ENCODE assay signal across 8 cellular contexts in the genomic region with DNA sequence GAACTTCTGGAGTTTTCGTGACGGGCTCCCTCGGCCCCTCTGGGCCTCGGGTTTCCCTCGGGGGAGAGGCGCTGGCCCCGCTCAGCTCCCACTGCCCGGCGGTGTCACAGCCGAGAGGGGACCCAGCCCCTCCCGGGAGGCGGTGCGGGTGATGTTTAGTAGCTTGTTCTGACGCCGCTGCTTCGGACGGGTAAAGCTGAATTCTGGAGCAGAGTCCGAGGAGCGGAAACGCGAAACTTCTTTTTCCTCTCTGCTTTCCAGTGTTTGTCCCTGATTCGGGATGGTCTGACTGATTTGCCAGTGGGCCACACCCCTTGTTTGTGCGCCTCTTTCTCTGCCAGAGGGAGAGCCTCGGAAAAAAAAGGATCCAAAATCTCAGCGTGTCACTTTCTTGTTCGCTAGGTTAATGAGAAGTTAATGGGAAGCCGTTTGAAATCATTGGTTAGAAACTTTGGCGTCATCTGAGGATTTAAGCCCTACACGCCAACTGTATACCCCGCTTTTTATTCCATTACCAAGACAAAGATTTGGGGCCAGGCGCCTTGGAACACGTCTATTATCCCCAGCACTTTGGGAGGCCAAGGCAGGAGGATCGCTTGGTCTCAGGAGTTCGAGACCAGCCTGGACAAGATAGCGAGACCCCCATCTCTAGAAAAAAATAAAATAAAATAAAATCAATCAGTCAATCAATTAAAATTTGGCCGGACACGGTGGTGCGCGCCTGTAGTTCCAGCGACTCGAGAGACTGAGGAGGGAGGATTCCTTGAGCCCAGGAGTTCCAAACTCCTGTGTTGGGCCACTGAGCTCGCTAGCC. TPM values are rescaled to one million over a fixed set of nuclear protein-coding genes. Genes with fewer than 3 reads are reported as not detected.
DNase-seq lines count a peak whose midpoint lies in the region; ATAC-seq, FAIRE-seq and TF ChIP-seq lines count a peak whose summit lies in the region.

No MANE protein-coding gene starts in this region.

- TF ChIP-seq EP300 in HepG2 (IDR thresholded peaks at IDR 0.05; ENCODE audit: low read depth in 2 of 2, low read length in 2 of 2) (no peak), HepG2 (CRISPR knock-in tag; IDR thresholded peaks at IDR 0.05; ENCODE audit: borderline replicate concordance) (no peak)

- TF ChIP-seq POLR2A in HepG2 (IDR thresholded peaks at IDR 0.05; ENCODE audit: insufficient read depth in 1 of 2, low read depth in 2 of 2, low read length in 2 of 2), result no peak; a peak in 1 of 4 replicates

- H3K4me2 ChIP-seq in HepG2 (ENCODE audit: low read depth, low read length), result peak overlapping the region; percentile 75

- POLR2A ChIA-PET in HepG2 (lab: Yijun Ruan, JAX), result interaction anchor here (1.5 to 1.8 kb wide), 3 partner anchors 14 to 896 kb away, joined by 3 to 12 read pairs (median 4); partner anchors contain the start of gene RHNO1

- H3K27ac ChIP-seq in HepG2 (ENCODE audit: extremely low read length, insufficient read depth, low read length), result peak overlapping the region; percentile 78

- H3K4me3 ChIP-seq in HepG2 (replicated peaks in 1 of 3; ENCODE audit: insufficient read depth in 1 of 3, low read depth in 2 of 3, low read length in 3 of 3), result peak overlapping the region; percentile 81 to 87 (median 82)

- TF ChIP-seq CTCF in HepG2 (CRISPR knock-in tag; IDR thresholded peaks at IDR 0.05) (no peak), GM13977 (IDR thresholded peaks at IDR 0.05; ENCODE audit: extremely low read depth, insufficient read depth, missing control alignments) (no peak)

- peak overlapping the region; percentile 93 for H3K4me3 Mint-ChIP-seq in T-helper 2 cell treated with Interferon-gamma antibody and Interleukin-4, amounts not matched to agents 5 μg/mL and 100 μg/mL, for 36 hours
- peak overlapping the region; percentile 83 for H3K4me3 Mint-ChIP-seq in stimulated activated memory B cell treated with anti-CD40 and anti-IgM and Interleukin-4, amounts not matched to agents 10 μg/mL and 1 μg/mL and 100 μg/mL, for 72 hours

- peaks cover 21% of the 10 kb centered on the region for H3K36me3 Mint-ChIP-seq in T-helper 2 cell treated with Interferon-gamma antibody and Interleukin-4, amounts not matched to agents 5 μg/mL and 100 μg/mL, for 36 hours (ENCODE audit: low read depth)
- H3K36me3 Mint-ChIP-seq in stimulated activated memory B cell treated with anti-CD40 and anti-IgM and Interleukin-4, amounts not matched to agents 10 μg/mL and 1 μg/mL and 100 μg/mL, for 72 hours, result no peaks in the 10 kb centered on the region

- no peaks in the 10 kb centered on the region for H3K9me3 ChIP-seq in HepG2 (ENCODE audit: low read length)

- FAIRE-seq in HepG2 (lab: Jason Lieb, UNC), result peak; percentile 56

- BruUV-seq in HepG2 (replicated peaks; lab: Mats Ljungman, UMichigan), result TSS peak; percentile 49

- peaks cover 25% of the 10 kb centered on the region for H3K79me2 ChIP-seq in HepG2 (ENCODE audit: insufficient read depth, low read length)

- CTCF ChIA-PET in HepG2 (lab: Yijun Ruan, JAX; ENCODE audit: low intra/inter-chr PET ratio, low total read pairs), result no interaction called here

- peaks cover 18% of the 10 kb centered on the region for H3K4me1 Mint-ChIP-seq in T-helper 2 cell treated with Interferon-gamma antibody and Interleukin-4, amounts not matched to agents 5 μg/mL and 100 μg/mL, for 36 hours (ENCODE audit: low read depth)
- H3K4me1 Mint-ChIP-seq in stimulated activated memory B cell treated with anti-CD40 and anti-IgM and Interleukin-4, amounts not matched to agents 10 μg/mL and 1 μg/mL and 100 μg/mL, for 72 hours, result peaks cover 17% of the 10 kb centered on the region

- in situ Hi-C loops in HepG2 (cut with HindIII; ENCODE audit: extremely low pct_ligation_motif_present, low pct_unique_long_range_greater_than_20kb) (no loop called here), GM13977 (cut with MboI; ENCODE audit: low pct_unique_long_range_greater_than_20kb, low sequenced_read_pairs, unreplicated experiment) (loop anchor here (25.0 kb wide), 1 partner anchor 146 kb away; no protein-coding TSS in a partner anchor)

- H4K20me1 ChIP-seq in HepG2 (ENCODE audit: insufficient read depth, low read length), result no peaks in the 10 kb centered on the region

- TF ChIP-seq RAD21 in HepG2 (CRISPR knock-in tag; IDR thresholded peaks at IDR 0.05), result no peak

- peaks cover 0 to 7% of the 10 kb centered on the region in 2 experiments; a peak in 1 of 5 replicates for H3K36me3 ChIP-seq in HepG2 (replicated peaks in 1 of 2; ENCODE audit: control insufficient read depth in 1 of 2, insufficient read depth in 2 of 2, low read length in 2 of 2)

- DNase-seq in AG20443 (ENCODE audit: low spot score) (peak; percentile 55), HS-5 (ENCODE audit: low read depth) (peak; percentile 45), dermis blood vessel endothelial cell (peak; percentile 67), HepG2 (ENCODE audit: low spot score) (peak; percentile 35), GM13977 (ENCODE audit: low spot score) (no peak)
- peak; percentile 6 for DNase-seq in T-helper 2 cell treated with Interferon-gamma antibody and Interleukin-4, amounts not matched to agents 5 μg/mL and 100 μg/mL, for 36 hours (ENCODE audit: low spot score)

- no peak overlapping the region for H3K27ac Mint-ChIP-seq in T-helper 2 cell treated with Interferon-gamma antibody and Interleukin-4, amounts not matched to agents 5 μg/mL and 100 μg/mL, for 36 hours
- H3K27ac Mint-ChIP-seq in stimulated activated memory B cell treated with anti-CD40 and anti-IgM and Interleukin-4, amounts not matched to agents 10 μg/mL and 1 μg/mL and 100 μg/mL, for 72 hours, result peak overlapping the region; percentile 84

- no peak overlapping the region for H2AFZ ChIP-seq in HepG2 (ENCODE audit: low read length)

- H3K9ac ChIP-seq in HepG2 (ENCODE audit: insufficient read depth, low read depth, low read length), result peak overlapping the region; percentile 86

- H3K4me1 ChIP-seq in HepG2 (ENCODE audit: insufficient read depth, low read length), result peaks cover 60% of the 10 kb centered on the region

- no peaks in the 10 kb centered on the region for H3K27me3 ChIP-seq in HepG2 (ENCODE audit: control insufficient read depth in 1 of 2, insufficient read depth in 2 of 2, low read length in 2 of 2)

- 27% methylated on average over 21 of the region's 42 CpGs for WGBS in HepG2 (ENCODE audit: low lambda C conversion rate)

- H3K27me3 Mint-ChIP-seq in T-helper 2 cell treated with Interferon-gamma antibody and Interleukin-4, amounts not matched to agents 5 μg/mL and 100 μg/mL, for 36 hours (ENCODE audit: low read depth), result peaks cover 4% of the 10 kb centered on the region
- H3K27me3 Mint-ChIP-seq in stimulated activated memory B cell treated with anti-CD40 and anti-IgM and Interleukin-4, amounts not matched to agents 10 μg/mL and 1 μg/mL and 100 μg/mL, for 72 hours, result no peaks in the 10 kb centered on the region

- intact Hi-C loops in HepG2 (cut with micrococcal nuclease; ENCODE audit: unreplicated experiment), result loop anchor here (5.0 kb wide), 1 partner anchor 71 kb away; no protein-coding TSS in a partner anchor

- ATAC-seq in GM19328 (IDR thresholded peaks at IDR 0.05; ENCODE audit: unreplicated experiment), result peak; percentile 5
- ATAC-seq in HepG2, result peak; percentile 65
- ATAC-seq in stimulated activated memory B cell treated with anti-CD40 and anti-IgM and Interleukin-4, amounts not matched to agents 10 μg/mL and 1 μg/mL and 100 μg/mL, for 72 hours, result peak; percentile 42

- H3K9me3 Mint-ChIP-seq in T-helper 2 cell treated with Interferon-gamma antibody and Interleukin-4, amounts not matched to agents 5 μg/mL and 100 μg/mL, for 36 hours, result no peaks in the 10 kb centered on the region
- no peaks in the 10 kb centered on the region for H3K9me3 Mint-ChIP-seq in stimulated activated memory B cell treated with anti-CD40 and anti-IgM and Interleukin-4, amounts not matched to agents 10 μg/mL and 1 μg/mL and 100 μg/mL, for 72 hours

RNA-seq across cellular contexts. Expression of gene TULP3, which starts 0.8 kb away (rescaled TPM):
- total RNA-seq in dermis blood vessel endothelial cell (18.4 and 24.0 TPM in 2 replicates), HepG2 (2016; rRNA removed; fragmentation: Illumina TruSeq; extraction: Trizol) (11.2 and 11.8 TPM in 2 replicates)
- total RNA-seq in HepG2 (2016; cell fraction: cytosol; rRNA removed; fragmentation: Illumina TruSeq; extraction: Trizol; ENCODE audit: low read depth), result 2.7 and 3.0 TPM in 2 replicates
- 10.0 and 12.0 TPM in 2 replicates for total RNA-seq in HepG2 (2016; cell fraction: insoluble cytoplasmic fraction; rRNA removed; fragmentation: Illumina TruSeq; extraction: Trizol)
- 6.8 and 7.0 TPM in 2 replicates for total RNA-seq in HepG2 (2016; cell fraction: membrane; rRNA removed; fragmentation: Illumina TruSeq; extraction: Trizol)
- 6.3 and 7.5 TPM in 2 replicates for total RNA-seq in HepG2 (2016; cell fraction: nucleus; rRNA removed; fragmentation: Illumina TruSeq; extraction: Trizol)
- polyA plus RNA-seq in HepG2 (2011; rRNA removed), result 10.7 and 13.2 TPM in 2 replicates
- 8.1 and 8.2 TPM in 2 replicates for polyA plus RNA-seq in HepG2 (2011; cell fraction: cytosol; rRNA removed)
- polyA plus RNA-seq in HepG2 (2011; cell fraction: nucleus; rRNA removed), result 12.8 and 13.4 TPM in 2 replicates
- 7.2 and 8.1 TPM in 2 replicates for polyA plus RNA-seq in HepG2 (2012)
- polyA plus RNA-seq in HepG2 (2016; cell fraction: cytosol; fragmentation: Illumina TruSeq; extraction: Trizol; ENCODE audit: low read depth), result 1.6 and 2.0 TPM in 2 replicates
- polyA plus RNA-seq in HepG2 (2016; cell fraction: insoluble cytoplasmic fraction; fragmentation: Illumina TruSeq; extraction: Trizol; ENCODE audit: low read depth), result 11.0 and 19.3 TPM in 2 replicates
- 5.8 and 6.9 TPM in 2 replicates for polyA plus RNA-seq in HepG2 (2016; cell fraction: membrane; fragmentation: Illumina TruSeq; extraction: Trizol; ENCODE audit: low read depth)
- polyA plus RNA-seq in HepG2 (2016; cell fraction: nucleus; fragmentation: Illumina TruSeq; extraction: Trizol; ENCODE audit: insufficient read depth, low read depth), result 22.8 and 24.8 TPM in 2 replicates
- polyA minus RNA-seq in HepG2 (2011; rRNA and poly(A)+ RNA removed; ENCODE audit: low replicate concordance), result 15.0 and 20.9 TPM in 2 replicates
- polyA minus RNA-seq in HepG2 (2011; cell fraction: cytosol; rRNA and poly(A)+ RNA removed), result 5.6 and 6.9 TPM in 2 replicates
- 5.6 and 6.1 TPM in 2 replicates for polyA minus RNA-seq in HepG2 (2011; cell fraction: nucleus; rRNA and poly(A)+ RNA removed)

RNA-seq across cellular contexts. Expression of gene RHNO1, which starts 14.4 kb away (rescaled TPM):
- total RNA-seq in dermis blood vessel endothelial cell, result 23.3 and 25.8 TPM in 2 replicates
- 27.2 and 30.4 TPM in 2 replicates for total RNA-seq in HepG2 (2016; rRNA removed; fragmentation: Illumina TruSeq; extraction: Trizol)
- total RNA-seq in HepG2 (2016; cell fraction: cytosol; rRNA removed; fragmentation: Illumina TruSeq; extraction: Trizol; ENCODE audit: low read depth), result 21.1 and 34.2 TPM in 2 replicates
- 25.6 and 27.8 TPM in 2 replicates for total RNA-seq in HepG2 (2016; cell fraction: insoluble cytoplasmic fraction; rRNA removed; fragmentation: Illumina TruSeq; extraction: Trizol)
- total RNA-seq in HepG2 (2016; cell fraction: membrane; rRNA removed; fragmentation: Illumina TruSeq; extraction: Trizol), result 46.0 and 68.5 TPM in 2 replicates
- total RNA-seq in HepG2 (2016; cell fraction: nucleus; rRNA removed; fragmentation: Illumina TruSeq; extraction: Trizol), result 11.0 and 12.2 TPM in 2 replicates
- 37.4 and 49.6 TPM in 2 replicates for polyA plus RNA-seq in HepG2 (2011; rRNA removed)
- polyA plus RNA-seq in HepG2 (2011; cell fraction: cytosol; rRNA removed), result 24.5 and 28.5 TPM in 2 replicates
- polyA plus RNA-seq in HepG2 (2011; cell fraction: nucleus; rRNA removed), result 5.2 and 7.5 TPM in 2 replicates
- 12.7 and 23.0 TPM in 2 replicates for polyA plus RNA-seq in HepG2 (2012)
- 31.9 and 64.1 TPM in 2 replicates for polyA plus RNA-seq in HepG2 (2016; cell fraction: cytosol; fragmentation: Illumina TruSeq; extraction: Trizol; ENCODE audit: low read depth)
- 61.5 and 67.1 TPM in 2 replicates for polyA plus RNA-seq in HepG2 (2016; cell fraction: insoluble cytoplasmic fraction; fragmentation: Illumina TruSeq; extraction: Trizol; ENCODE audit: low read depth)
- polyA plus RNA-seq in HepG2 (2016; cell fraction: membrane; fragmentation: Illumina TruSeq; extraction: Trizol; ENCODE audit: low read depth), result 69.7 and 97.7 TPM in 2 replicates
- 22.6 and 24.4 TPM in 2 replicates for polyA plus RNA-seq in HepG2 (2016; cell fraction: nucleus; fragmentation: Illumina TruSeq; extraction: Trizol; ENCODE audit: insufficient read depth, low read depth)
- polyA minus RNA-seq in HepG2 (2011; rRNA and poly(A)+ RNA removed; ENCODE audit: low replicate concordance), result 20.8 and 79.2 TPM in 2 replicates
- polyA minus RNA-seq in HepG2 (2011; cell fraction: cytosol; rRNA and poly(A)+ RNA removed), result 18.6 and 19.5 TPM in 2 replicates
- polyA minus RNA-seq in HepG2 (2011; cell fraction: nucleus; rRNA and poly(A)+ RNA removed), result 5.0 and 7.2 TPM in 2 replicates

RNA-seq across cellular contexts. Expression of gene FOXM1, which starts 14.5 kb away (rescaled TPM):
- total RNA-seq in dermis blood vessel endothelial cell (4.1 and 32.9 TPM in 2 replicates), HepG2 (2016; rRNA removed; fragmentation: Illumina TruSeq; extraction: Trizol) (25.9 and 28.6 TPM in 2 replicates)
- 25.4 and 25.7 TPM in 2 replicates for total RNA-seq in HepG2 (2016; cell fraction: cytosol; rRNA removed; fragmentation: Illumina TruSeq; extraction: Trizol; ENCODE audit: low read depth)
- 22.5 and 24.1 TPM in 2 replicates for total RNA-seq in HepG2 (2016; cell fraction: insoluble cytoplasmic fraction; rRNA removed; fragmentation: Illumina TruSeq; extraction: Trizol)
- 75.7 and 77.8 TPM in 2 replicates for total RNA-seq in HepG2 (2016; cell fraction: membrane; rRNA removed; fragmentation: Illumina TruSeq; extraction: Trizol)
- total RNA-seq in HepG2 (2016; cell fraction: nucleus; rRNA removed; fragmentation: Illumina TruSeq; extraction: Trizol), result 21.2 and 26.7 TPM in 2 replicates
- polyA plus RNA-seq in HepG2 (2011; rRNA removed), result 13.0 and 17.1 TPM in 2 replicates
- polyA plus RNA-seq in HepG2 (2011; cell fraction: cytosol; rRNA removed), result 10.5 and 13.6 TPM in 2 replicates
- polyA plus RNA-seq in HepG2 (2011; cell fraction: nucleus; rRNA removed), result 19.0 and 26.5 TPM in 2 replicates
- 12.5 and 25.0 TPM in 2 replicates for polyA plus RNA-seq in HepG2 (2012)
- 77.1 and 77.7 TPM in 2 replicates for polyA plus RNA-seq in HepG2 (2016; cell fraction: cytosol; fragmentation: Illumina TruSeq; extraction: Trizol; ENCODE audit: low read depth)
- 47.3 and 73.5 TPM in 2 replicates for polyA plus RNA-seq in HepG2 (2016; cell fraction: insoluble cytoplasmic fraction; fragmentation: Illumina TruSeq; extraction: Trizol; ENCODE audit: low read depth)
- 163 and 181 TPM in 2 replicates for polyA plus RNA-seq in HepG2 (2016; cell fraction: membrane; fragmentation: Illumina TruSeq; extraction: Trizol; ENCODE audit: low read depth)
- polyA plus RNA-seq in HepG2 (2016; cell fraction: nucleus; fragmentation: Illumina TruSeq; extraction: Trizol; ENCODE audit: insufficient read depth, low read depth), result 78.8 and 80.9 TPM in 2 replicates
- 19.2 and 106 TPM in 2 replicates for polyA minus RNA-seq in HepG2 (2011; rRNA and poly(A)+ RNA removed; ENCODE audit: low replicate concordance)
- polyA minus RNA-seq in HepG2 (2011; cell fraction: cytosol; rRNA and poly(A)+ RNA removed), result 12.0 and 16.2 TPM in 2 replicates
- polyA minus RNA-seq in HepG2 (2011; cell fraction: nucleus; rRNA and poly(A)+ RNA removed), result 11.6 and 12.9 TPM in 2 replicates

RNA-seq across cellular contexts. Expression of gene TEX52, which starts 34.6 kb away (rescaled TPM):
- total RNA-seq in dermis blood vessel endothelial cell, result not detected in 2 replicates
- total RNA-seq in HepG2 (2016; rRNA removed; fragmentation: Illumina TruSeq; extraction: Trizol), result 0.17 TPM in 1 of 2 replicates, not detected in the other
- not detected in 2 replicates for total RNA-seq in HepG2 (2016; cell fraction: cytosol; rRNA removed; fragmentation: Illumina TruSeq; extraction: Trizol; ENCODE audit: low read depth)
- not detected in 2 replicates for total RNA-seq in HepG2 (2016; cell fraction: insoluble cytoplasmic fraction; rRNA removed; fragmentation: Illumina TruSeq; extraction: Trizol)
- 0.15 TPM in 1 of 2 replicates, not detected in the other for total RNA-seq in HepG2 (2016; cell fraction: membrane; rRNA removed; fragmentation: Illumina TruSeq; extraction: Trizol)
- total RNA-seq in HepG2 (2016; cell fraction: nucleus; rRNA removed; fragmentation: Illumina TruSeq; extraction: Trizol), result not detected in 2 replicates
- 0.05 TPM in 1 of 2 replicates, not detected in the other for polyA plus RNA-seq in HepG2 (2011; rRNA removed)
- not detected in 2 replicates for polyA plus RNA-seq in HepG2 (2011; cell fraction: cytosol; rRNA removed)
- not detected in 2 replicates for polyA plus RNA-seq in HepG2 (2011; cell fraction: nucleus; rRNA removed)
- polyA plus RNA-seq in HepG2 (2012), result 0.32 and 0.44 TPM in 2 replicates
- not detected in 2 replicates for polyA plus RNA-seq in HepG2 (2016; cell fraction: cytosol; fragmentation: Illumina TruSeq; extraction: Trizol; ENCODE audit: low read depth)
- polyA plus RNA-seq in HepG2 (2016; cell fraction: insoluble cytoplasmic fraction; fragmentation: Illumina TruSeq; extraction: Trizol; ENCODE audit: low read depth), result not detected in 2 replicates
- polyA plus RNA-seq in HepG2 (2016; cell fraction: membrane; fragmentation: Illumina TruSeq; extraction: Trizol; ENCODE audit: low read depth), result not detected in 2 replicates
- not detected in 2 replicates for polyA plus RNA-seq in HepG2 (2016; cell fraction: nucleus; fragmentation: Illumina TruSeq; extraction: Trizol; ENCODE audit: insufficient read depth, low read depth)
- polyA minus RNA-seq in HepG2 (2011; rRNA and poly(A)+ RNA removed; ENCODE audit: low replicate concordance), result 0.34 TPM in 1 of 2 replicates, not detected in the other
- polyA minus RNA-seq in HepG2 (2011; cell fraction: cytosol; rRNA and poly(A)+ RNA removed), result not detected in 2 replicates
- 0.52 TPM in 1 of 2 replicates, not detected in the other for polyA minus RNA-seq in HepG2 (2011; cell fraction: nucleus; rRNA and poly(A)+ RNA removed)

RNA-seq across cellular contexts. Expression of gene NRIP2, which starts 56.6 kb away (rescaled TPM):
- total RNA-seq in dermis blood vessel endothelial cell (not detected in 2 replicates), HepG2 (2016; rRNA removed; fragmentation: Illumina TruSeq; extraction: Trizol) (not detected in 2 replicates)
- total RNA-seq in HepG2 (2016; cell fraction: cytosol; rRNA removed; fragmentation: Illumina TruSeq; extraction: Trizol; ENCODE audit: low read depth), result not detected in 2 replicates
- not detected in 2 replicates for total RNA-seq in HepG2 (2016; cell fraction: insoluble cytoplasmic fraction; rRNA removed; fragmentation: Illumina TruSeq; extraction: Trizol)
- not detected in 2 replicates for total RNA-seq in HepG2 (2016; cell fraction: membrane; rRNA removed; fragmentation: Illumina TruSeq; extraction: Trizol)
- not detected in 2 replicates for total RNA-seq in HepG2 (2016; cell fraction: nucleus; rRNA removed; fragmentation: Illumina TruSeq; extraction: Trizol)
- not detected in 2 replicates for polyA plus RNA-seq in HepG2 (2011; rRNA removed)
- not detected in 2 replicates for polyA plus RNA-seq in HepG2 (2011; cell fraction: cytosol; rRNA removed)
- not detected in 2 replicates for polyA plus RNA-seq in HepG2 (2011; cell fraction: nucleus; rRNA removed)
- 0.15 and 0.25 TPM in 2 replicates for polyA plus RNA-seq in HepG2 (2012)
- not detected in 2 replicates for polyA plus RNA-seq in HepG2 (2016; cell fraction: cytosol; fragmentation: Illumina TruSeq; extraction: Trizol; ENCODE audit: low read depth)
- not detected in 2 replicates for polyA plus RNA-seq in HepG2 (2016; cell fraction: insoluble cytoplasmic fraction; fragmentation: Illumina TruSeq; extraction: Trizol; ENCODE audit: low read depth)
- not detected in 2 replicates for polyA plus RNA-seq in HepG2 (2016; cell fraction: membrane; fragmentation: Illumina TruSeq; extraction: Trizol; ENCODE audit: low read depth)
- not detected in 2 replicates for polyA plus RNA-seq in HepG2 (2016; cell fraction: nucleus; fragmentation: Illumina TruSeq; extraction: Trizol; ENCODE audit: insufficient read depth, low read depth)
- not detected in 2 replicates for polyA minus RNA-seq in HepG2 (2011; rRNA and poly(A)+ RNA removed; ENCODE audit: low replicate concordance)
- polyA minus RNA-seq in HepG2 (2011; cell fraction: cytosol; rRNA and poly(A)+ RNA removed), result not detected in 2 replicates
- not detected in 2 replicates for polyA minus RNA-seq in HepG2 (2011; cell fraction: nucleus; rRNA and poly(A)+ RNA removed)

Comparison
In these comparisons a context has a peak if more than half of its experiments do, and no peak if none do; other contexts are left out.
1. ATAC-seq: peak in every context shown above with its lines; median percentile 65 in HepG2; 42 in stimulated activated memory B cell treated with anti-CD40 and anti-IgM and Interleukin-4, amounts not matched to agents 10 μg/mL and 1 μg/mL and 100 μg/mL, for 72 hours; 5 in GM19328.